In genomic region chr20:19973920-19974620, GRCh38 we compare ENCODE assay signal across 8 cellular contexts. TPM values are rescaled to one million over a fixed set of nuclear protein-coding genes. Genes with fewer than 3 reads are reported as not detected.
DNase-seq lines count a peak whose midpoint lies in the region; ATAC-seq and TF ChIP-seq lines count a peak whose summit lies in the region.

No MANE protein-coding gene starts in this region.

- H3K56ac ChIP-seq in H9 (ENCODE audit: insufficient read length, low read depth, low read length) = no peak overlapping the region

- no peak overlapping the region for H3K4me2 ChIP-seq in H9 (ENCODE audit: insufficient read depth, insufficient read length, low read length)

- no peak overlapping the region for H3T11ph ChIP-seq in H9 (ENCODE audit: low read length)

- H3K27ac Mint-ChIP-seq in H9 = no peak overlapping the region
- H3K27ac Mint-ChIP-seq in activated CD4-positive, alpha-beta memory T cell treated with anti-CD3 and anti-CD28 coated beads, Interleukin-2, amount 10 ng/mL, durations not matched to agents 7 days and 5 days = no peak overlapping the region

- CTCF ChIA-PET in activated CD4-positive, alpha-beta memory T cell treated with anti-CD3 and anti-CD28 coated beads, Interleukin-2, amount 10 ng/mL, durations not matched to agents 7 days and 5 days (lab: Charles Lee) = no interaction called here

- H4K91ac ChIP-seq in H9 (ENCODE audit: insufficient read length, low read depth, low read length) = no peak overlapping the region

- H3K27me3 Mint-ChIP-seq in H9 (ENCODE audit: low read depth) = no peaks in the 10 kb centered on the region; the same call in none of the 2 replicates
- no peaks in the 10 kb centered on the region for H3K27me3 Mint-ChIP-seq in activated CD4-positive, alpha-beta memory T cell treated with anti-CD3 and anti-CD28 coated beads, Interleukin-2, amount 10 ng/mL, durations not matched to agents 7 days and 5 days

- H3K18ac ChIP-seq in H9 (ENCODE audit: insufficient read length, low read depth, low read length) = no peak overlapping the region

- peaks cover 1% of the 10 kb centered on the region for H3K36me3 ChIP-seq in kidney epithelial cell (ENCODE audit: control insufficient read depth, insufficient read depth, low read length)

- no peak overlapping the region for H3K9ac ChIP-seq in H9 (ENCODE audit: extremely low read depth, insufficient read length, low read length)

- H3K23me2 ChIP-seq in H9 (ENCODE audit: insufficient read length, low read depth, low read length, poor library complexity, severe bottlenecking) = no peaks in the 10 kb centered on the region

- no peak overlapping the region for H2AFZ ChIP-seq in H9 (ENCODE audit: low read length)

- H2BK5ac ChIP-seq in H9 (ENCODE audit: insufficient read length, low read length) = no peak overlapping the region

- H3K4me3 Mint-ChIP-seq in H9 = no peak overlapping the region
- H3K4me3 Mint-ChIP-seq in activated CD4-positive, alpha-beta memory T cell treated with anti-CD3 and anti-CD28 coated beads, Interleukin-2, amount 10 ng/mL, durations not matched to agents 7 days and 5 days = no peak overlapping the region

- H3K36me3 Mint-ChIP-seq in H9 (ENCODE audit: insufficient read depth in 1 of 3, low read depth in 3 of 3) = no peaks in the 10 kb centered on the region
- no peaks in the 10 kb centered on the region for H3K36me3 Mint-ChIP-seq in activated CD4-positive, alpha-beta memory T cell treated with anti-CD3 and anti-CD28 coated beads, Interleukin-2, amount 10 ng/mL, durations not matched to agents 7 days and 5 days (ENCODE audit: low read depth)

- H2AK5ac ChIP-seq in H9 (ENCODE audit: insufficient read length, low read length) = no peak overlapping the region

- no peaks in the 10 kb centered on the region for H3K79me2 ChIP-seq in H9 (ENCODE audit: insufficient read depth, low read length)

- no peak overlapping the region for H3K4ac ChIP-seq in H9 (ENCODE audit: low read depth, low read length)

- TF ChIP-seq CTCF in kidney epithelial cell (IDR thresholded peaks at IDR 0.05; ENCODE audit: insufficient read depth, low read length, poor library complexity, severe bottlenecking) (no peak), H9 (conservative IDR thresholded peaks at IDR 0.05) (no peak)

- POLR2A ChIA-PET in activated CD4-positive, alpha-beta memory T cell treated with anti-CD3 and anti-CD28 coated beads, Interleukin-2, amount 10 ng/mL, durations not matched to agents 7 days and 5 days (lab: Charles Lee) = no interaction called here

- H2BK12ac ChIP-seq in H9 (ENCODE audit: insufficient read length, low read depth, low read length) = no peak overlapping the region

- H3K27me3 ChIP-seq in kidney epithelial cell (ENCODE audit: control insufficient read depth, insufficient read depth, low read length) (no peaks in the 10 kb centered on the region), H9 (ENCODE audit: insufficient read depth, low read length) (no peaks in the 10 kb centered on the region)

- peaks cover 7% of the 10 kb centered on the region for H4K20me1 ChIP-seq in H9 (ENCODE audit: control insufficient read depth, insufficient read depth, insufficient read length)

- H2BK120ac ChIP-seq in H9 (ENCODE audit: low read depth, low read length, poor library complexity, severe bottlenecking) = no peak overlapping the region

- DNase-seq in HT-29 (ENCODE audit: low spot score) (peak; percentile 30), brain pericyte (ENCODE audit: low read depth, low spot score) (peak; percentile 58), kidney epithelial cell (ENCODE audit: low read depth) (peak; percentile 72), stromal cell of bone marrow (ENCODE audit: low read depth) (peak; percentile 75), H9 (no peak), NCI-H1417 treated with DMSO at 0.1 percent for 48 hours (lab: John Stamatoyannopoulos, UW) (no peak)
- no peak for DNase-seq in activated CD4-positive, alpha-beta memory T cell treated with anti-CD3 and anti-CD28 coated beads, Interleukin-2, amount 10 ng/mL, durations not matched to agents 7 days and 5 days

- no peak overlapping the region for H2BK15ac ChIP-seq in H9 (ENCODE audit: low read depth, low read length)

- H3K14ac ChIP-seq in H9 (ENCODE audit: insufficient read depth, low read length) = no peak overlapping the region

- ATAC-seq in HG03469 (IDR thresholded peaks at IDR 0.05; ENCODE audit: unreplicated experiment) = no peak

- no CpG with 5 or more reads among the region's 8 CpGs for WGBS in H9 (ENCODE audit: extremely low coverage, insufficient read length, low lambda C conversion rate)

- no peaks in the 10 kb centered on the region for H3K79me1 ChIP-seq in H9 (ENCODE audit: insufficient read depth, low read depth, low read length, poor library complexity, severe bottlenecking)

- H4K5ac ChIP-seq in H9 (ENCODE audit: insufficient read length, low read depth, low read length) = no peak overlapping the region

- no peak overlapping the region for H3K27ac ChIP-seq in H9 (ENCODE audit: insufficient read length, low read depth, low read length)

- peaks cover 7 to 14% of the 10 kb centered on the region in 2 experiments for H3K4me1 Mint-ChIP-seq in H9
- H3K4me1 Mint-ChIP-seq in activated CD4-positive, alpha-beta memory T cell treated with anti-CD3 and anti-CD28 coated beads, Interleukin-2, amount 10 ng/mL, durations not matched to agents 7 days and 5 days = peaks cover 12% of the 10 kb centered on the region

- no peak overlapping the region for H3K23ac ChIP-seq in H9 (ENCODE audit: insufficient read length, low read depth, low read length)

- H3K9me3 Mint-ChIP-seq in H9 = no peaks in the 10 kb centered on the region
- no peaks in the 10 kb centered on the region for H3K9me3 Mint-ChIP-seq in activated CD4-positive, alpha-beta memory T cell treated with anti-CD3 and anti-CD28 coated beads, Interleukin-2, amount 10 ng/mL, durations not matched to agents 7 days and 5 days

- H3K4me3 ChIP-seq in kidney epithelial cell (ENCODE audit: low read depth, low read length) = peak overlapping the region; percentile 61

- no peak overlapping the region for H4K8ac ChIP-seq in H9 (replicated peaks; ENCODE audit: insufficient read length, low read depth, low read length)

- 0 out of 2 replicates have a peak, but pooled peaks cover 4% of the 10 kb centered on the region for H3K4me1 ChIP-seq in H9 (ENCODE audit: insufficient read depth, low read length)

- H3K9me3 ChIP-seq in H9 (ENCODE audit: control insufficient read depth, low read depth, low read length) = no peaks in the 10 kb centered on the region

- no peak overlapping the region for H2BK20ac ChIP-seq in H9 (ENCODE audit: low read depth, low read length, poor library complexity, severe bottlenecking)

RNA-seq across cellular contexts. Expression of gene NAA20, which starts 43.1 kb away (rescaled TPM):
- 49.4 and 50.9 TPM in 2 replicates for total RNA-seq in HT-29 (2014; rRNA removed; shearing (Covaris generic))
- total RNA-seq in kidney epithelial cell = 53.6 and 54.9 TPM in 2 replicates
- total RNA-seq in H9 (2021) = 46.4 and 48.1 TPM in 2 replicates
- 10 to 100 TPM; 53.3 to 53.7 TPM for total RNA-seq in activated CD4-positive, alpha-beta memory T cell treated with anti-CD3 and anti-CD28 coated beads, Interleukin-2, amount 10 ng/mL, durations not matched to agents 7 days and 5 days

Comparison
In these comparisons a context has a peak if more than half of its experiments do, and no peak if none do; other contexts are left out.
1. DNase-seq: peak in HT-29 (single experiment), brain pericyte (single experiment), kidney epithelial cell (single experiment) and stromal cell of bone marrow (single experiment); none in H9 (single experiment), activated CD4-positive, alpha-beta memory T cell treated with anti-CD3 and anti-CD28 coated beads, Interleukin-2, amount 10 ng/mL, durations not matched to agents 7 days and 5 days (single experiment) and NCI-H1417 treated with DMSO at 0.1 percent for 48 hours (single experiment).